Comparison of ENCODE assay signal across 8 cellular contexts in the genomic region with DNA sequence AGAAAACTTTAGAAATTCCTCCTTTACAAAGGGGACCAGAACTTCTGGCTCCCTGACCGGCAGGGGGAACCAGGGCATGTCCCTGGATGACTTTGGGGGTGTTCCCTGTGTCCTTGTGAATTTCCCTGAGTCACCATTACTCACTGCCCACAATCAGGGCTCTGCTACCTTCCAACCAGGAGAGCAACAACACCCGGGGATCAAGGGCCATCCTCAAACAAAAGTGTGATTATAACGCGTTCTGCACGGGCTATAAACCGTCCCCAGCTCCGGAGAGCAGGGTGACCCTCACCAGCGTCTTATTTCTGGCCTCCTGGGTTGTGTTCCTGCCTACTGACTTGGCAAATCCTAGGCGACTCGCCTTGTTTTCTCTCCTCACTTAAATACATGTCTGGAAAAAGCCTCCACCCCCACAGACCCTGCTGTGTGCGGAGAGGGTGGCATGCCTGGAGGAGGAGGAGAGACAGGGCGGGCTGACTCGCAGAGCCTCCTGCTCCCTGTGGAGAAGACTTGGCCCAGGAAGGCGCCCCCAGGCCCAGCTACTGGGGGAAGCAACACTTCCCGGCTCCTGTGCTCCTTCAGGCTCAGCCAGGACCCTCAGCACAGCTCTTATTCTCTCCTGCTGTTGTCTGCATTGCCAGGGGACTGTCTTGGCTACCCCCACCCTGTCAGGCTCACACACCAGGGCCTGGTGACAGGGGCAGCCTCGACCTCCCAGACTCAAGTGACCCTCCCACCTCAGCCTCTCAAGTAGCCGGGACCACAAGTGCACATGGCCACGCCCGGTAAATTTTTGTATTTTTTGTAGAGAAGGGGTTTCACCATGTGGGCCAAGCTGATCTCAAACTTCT. TPM values are rescaled to one million over a fixed set of nuclear protein-coding genes. Genes with fewer than 3 reads are reported as not detected.
DNase-seq lines count a peak whose midpoint lies in the region; ATAC-seq and TF ChIP-seq lines count a peak whose summit lies in the region.

No MANE protein-coding gene starts in this region.

- TF ChIP-seq POLR2A in lower leg skin (IDR thresholded peaks at IDR 0.05) (no peak), transverse colon (IDR thresholded peaks at IDR 0.05) (no peak)

- H3K27ac ChIP-seq in dorsolateral prefrontal cortex = peak overlapping the region in 38 of 59 donors; percentile 2 to 76 (median 56)
- H3K27ac ChIP-seq in transverse colon = peak overlapping the region; percentile 64 to 79 (median 78)

- ATAC-seq in HG03135 (IDR thresholded peaks at IDR 0.05; ENCODE audit: unreplicated experiment) = no peak
- no peak for ATAC-seq in GM19023 (IDR thresholded peaks at IDR 0.05; ENCODE audit: unreplicated experiment)

- H3K36me3 ChIP-seq in transverse colon = no peaks in the 10 kb centered on the region

- no peaks in the 10 kb centered on the region for H3K27me3 ChIP-seq in dorsolateral prefrontal cortex
- no peaks in the 10 kb centered on the region for H3K27me3 ChIP-seq in transverse colon

- intact Hi-C loops in dorsolateral prefrontal cortex (cut with DNase I) = no loop called here
- intact Hi-C loops in lower leg skin (cut with DNase I; ENCODE audit: low total_unique reads) = no loop called here
- intact Hi-C loops in transverse colon (cut with DNase I; ENCODE audit: low total_unique reads) = loop anchor here (10.0 kb wide), 1 partner anchor 65 kb away; no protein-coding TSS in a partner anchor

- WGBS in lower leg skin, 2 donors = 30 to 41% methylated on average over 17 to 19 of the region's 19 CpGs
- 60% methylated on average over 19 of the region's 19 CpGs; no CpG with 5 or more reads in 1 of the 2 donors for WGBS in transverse colon (ENCODE audit: low coverage in 1 of 2), 2 donors

- in situ Hi-C loops in transverse colon (cut with MboI; ENCODE audit: low pct_ligation_motif_present in 1 of 4, low pct_unique_long_range_greater_than_20kb in 1 of 4, low sequenced_read_pairs in 3 of 4) = loop anchor here in 1 of 4 donors (10.0 kb wide), 1 partner anchor 145 kb away; no protein-coding TSS in a partner anchor

- peaks cover 8 to 12% (median 9%) of the 10 kb centered on the region in 4 donors for H3K4me1 ChIP-seq in transverse colon

- peak overlapping the region in 6 of 59 donors; percentile 5 to 30 (median 14) for H3K4me3 ChIP-seq in dorsolateral prefrontal cortex
- no peak overlapping the region for H3K4me3 ChIP-seq in lower leg skin (ENCODE audit: low read depth, poor library complexity, severe bottlenecking)
- H3K4me3 ChIP-seq in transverse colon = no peak overlapping the region

- peak in 33 of 56 donors; percentile 8 to 47 (median 30) for TF ChIP-seq CTCF in dorsolateral prefrontal cortex (IDR thresholded peaks at IDR 0.05 in 54 of 56, conservative IDR thresholded peaks at IDR 0.05 in 2 of 56; ENCODE audit: low read depth in 1 of 56, partially characterized antibody in 56 of 56)
- no peak for TF ChIP-seq CTCF in lower leg skin (IDR thresholded peaks at IDR 0.05)
- peak in 4 of 5 experiments; percentile 48 to 76 (median 62) for TF ChIP-seq CTCF in transverse colon (IDR thresholded peaks at IDR 0.05)

- TF ChIP-seq EP300 in transverse colon (IDR thresholded peaks at IDR 0.05; ENCODE audit: low read depth) = no peak

- peak in 2 of 3 experiments; percentile 88 to 94 for DNase-seq in NCI-H1417 (lab: John Stamatoyannopoulos, UW)
- DNase-seq in NCI-H1417 treated with DMSO at 0.1 percent for 48 hours (lab: John Stamatoyannopoulos, UW) = no peak
- DNase-seq in NCI-H69 (lab: John Stamatoyannopoulos, UW) = peak; percentile 96
- DNase-seq in dorsolateral prefrontal cortex = peak in 6 of 10 donors; percentile 40 to 74 (median 54)
- peak; percentile 64 to 92 for DNase-seq in lower leg skin (ENCODE audit: low spot score in 2 of 2)
- peak; percentile 75 for DNase-seq in transverse colon

- H3K9me3 ChIP-seq in transverse colon = no peaks in the 10 kb centered on the region

RNA-seq across cellular contexts. Expression of a gene that starts 54.1 kb away (rescaled TPM):
- total RNA-seq in dorsolateral prefrontal cortex (10 to 100 TPM in 98 of 120 experiments, 1 to 10 TPM in 22; 5.1 to 40.1 (median 14.1) TPM), lower leg skin (1 to 10 TPM; 2.7 to 9.2 (median 5.2) TPM), transverse colon (10 to 100 TPM; 13.1 to 46.4 (median 29.6) TPM)

Comparison
In these comparisons a context has a peak if more than half of its experiments do, and no peak if none do; other contexts are left out.
1. CTCF ChIP-seq: peak in dorsolateral prefrontal cortex (33 of 56) and transverse colon (4 of 5); none in lower leg skin (0 of 3).